Comparison of ENCODE assay signal across 19 cellular contexts in the genomic region with DNA sequence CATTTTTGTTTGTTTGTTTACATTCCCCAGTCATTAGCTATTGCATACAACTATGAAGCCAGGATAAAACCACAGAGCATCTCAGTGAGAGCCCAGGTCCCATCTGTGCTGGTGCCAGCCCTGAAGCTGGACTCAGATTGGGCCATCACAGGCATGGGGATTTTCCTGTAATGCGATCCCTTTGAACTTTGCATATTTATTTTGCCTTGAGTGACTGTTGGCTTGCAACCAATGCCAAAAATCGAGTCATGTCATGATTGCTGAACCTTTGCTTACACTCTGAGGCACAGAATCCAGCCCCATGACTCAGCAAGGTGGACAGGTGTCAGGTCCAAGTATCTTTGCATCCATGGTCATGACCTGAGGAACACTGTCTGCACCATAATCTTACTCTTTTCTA. TPM values are rescaled to one million over a fixed set of nuclear protein-coding genes. Genes with fewer than 3 reads are reported as not detected.
DNase-seq lines count a peak whose midpoint lies in the region; ATAC-seq and TF ChIP-seq lines count a peak whose summit lies in the region.
"Had no signal": no experiment of that assay in that cellular context is flagged by ENCODE, and none has a peak within 500 bp of the region (broad histone marks: within the 10 kb centered on the region; RNA-seq: fewer than 3 reads in every experiment).

No MANE protein-coding gene starts in this region.

- H3K4me1 ChIP-seq in mammary epithelial cell (ENCODE audit: insufficient read depth, low read length) (no peaks in the 10 kb centered on the region), right lobe of liver (no peaks in the 10 kb centered on the region), right atrium auricular region (no peaks in the 10 kb centered on the region)

- ATAC-seq in right lobe of liver (peak; percentile 93 to 99 (median 98)), HG02884 (IDR thresholded peaks at IDR 0.05; ENCODE audit: unreplicated experiment) (no peak)
- ATAC-seq: effector memory CD8-positive, alpha-beta T cell; left cardiac atrium; naive thymus-derived CD8-positive, alpha-beta T cell; right cardiac atrium had no signal

- WGBS in mammary epithelial cell (ENCODE audit: low coverage, missing lambda C conversion rate): 0% methylated on average over 2 of the region's 2 CpGs
- WGBS in right lobe of liver (ENCODE audit: insufficient coverage, low coverage, low lambda C conversion rate, missing lambda C conversion rate): 6% methylated on average over 2 of the region's 2 CpGs

- no peak overlapping the region for H3K27ac ChIP-seq in mammary epithelial cell (ENCODE audit: insufficient read depth, low read depth, low read length)
- H3K27ac ChIP-seq in right lobe of liver: peak overlapping the region in 1 of 3 donors; percentile 12
- H3K27ac ChIP-seq in right atrium auricular region: no peak overlapping the region

- in situ Hi-C loops in mammary epithelial cell (cut with MboI; ENCODE audit: low sequenced_read_pairs in 2 of 2): no loop called here

- H3K9me3 Mint-ChIP-seq in HFFc6: peaks cover 6% of the 10 kb centered on the region
- H3K9me3 Mint-ChIP-seq: effector memory CD8-positive, alpha-beta T cell had no signal

- H4K20me1 ChIP-seq in mammary epithelial cell (ENCODE audit: insufficient read depth, low read length): no peaks in the 10 kb centered on the region

- H3K27ac Mint-ChIP-seq in HFFc6: no peak overlapping the region

- no peak overlapping the region for H3K4me3 Mint-ChIP-seq in HFFc6
- H3K4me3 Mint-ChIP-seq: effector memory CD8-positive, alpha-beta T cell; naive thymus-derived CD8-positive, alpha-beta T cell had no signal

- CTCF ChIA-PET in mammary epithelial cell (lab: Charles Lee; ENCODE audit: low non-redundant PET): no interaction called here

- dilution Hi-C loops in mammary epithelial cell (cut with HindIII; ENCODE audit: low sequenced_read_pairs): no loop called here

- H3K4me3 ChIP-seq in mammary epithelial cell (replicated peaks in 1 of 3; ENCODE audit: insufficient read depth in 1 of 3, low read depth in 2 of 3, low read length in 3 of 3) (no peak overlapping the region), right lobe of liver (no peak overlapping the region), right atrium auricular region (no peak overlapping the region)

- peak; percentile 74 for DNase-seq in DMS153 (lab: John Stamatoyannopoulos, UW)
- DNase-seq in NCI-H1105 (lab: John Stamatoyannopoulos, UW): peak; percentile 34
- peak; percentile 79 for DNase-seq in mammary epithelial cell
- DNase-seq in right lobe of liver: peak; percentile 64 to 90 (median 82)
- no peak for DNase-seq in HFFc6
- DNase-seq in foreskin melanocyte: no peak
- DNase-seq in right atrium auricular region (ENCODE audit: low spot score): no peak
- DNase-seq: activated gamma-delta T cell treated with Interleukin-2 at 50 U/mL for 16 hours; effector memory CD8-positive, alpha-beta T cell; GDM1; head of caudate nucleus; left cardiac atrium; naive thymus-derived CD8-positive, alpha-beta T cell; NCI-H510A treated with DMSO at 0.1 percent for 48 hours; right cardiac atrium; stimulated activated naive CD4-positive, alpha-beta T cell treated with Interleukin-2 at 50 U/mL for 16 hours had no signal

- no peaks in the 10 kb centered on the region for H3K36me3 Mint-ChIP-seq in HFFc6 (ENCODE audit: low read depth)

- H3K79me2 ChIP-seq in mammary epithelial cell (ENCODE audit: insufficient read depth, low read length): no peaks in the 10 kb centered on the region

- H3K36me3 ChIP-seq in mammary epithelial cell (ENCODE audit: insufficient read depth, low read length) (no peaks in the 10 kb centered on the region), right lobe of liver (no peaks in the 10 kb centered on the region), right atrium auricular region (no peaks in the 10 kb centered on the region)

- H3K9ac ChIP-seq in mammary epithelial cell (ENCODE audit: insufficient read depth, low read length): no peak overlapping the region

- no TSS peak for BruUV-seq in mammary epithelial cell (replicated peaks; lab: Mats Ljungman, UMichigan)

- H3K27me3 ChIP-seq in mammary epithelial cell (ENCODE audit: insufficient read depth, low read length) (no peaks in the 10 kb centered on the region), right lobe of liver (no peaks in the 10 kb centered on the region), right atrium auricular region (no peaks in the 10 kb centered on the region)

- no peaks in the 10 kb centered on the region for H3K4me1 Mint-ChIP-seq in HFFc6 (ENCODE audit: low read depth)

- H2AFZ ChIP-seq in mammary epithelial cell (ENCODE audit: low read depth, low read length): no peak overlapping the region

- TF ChIP-seq POLR2A in right lobe of liver (IDR thresholded peaks at IDR 0.05): no peak

- no peaks in the 10 kb centered on the region; the same call in 1 of the 2 replicates for H3K27me3 Mint-ChIP-seq in HFFc6 (ENCODE audit: insufficient read depth)
- H3K27me3 Mint-ChIP-seq: effector memory CD8-positive, alpha-beta T cell; naive thymus-derived CD8-positive, alpha-beta T cell had no signal

- no peak overlapping the region for H3K4me2 ChIP-seq in mammary epithelial cell (ENCODE audit: insufficient read depth, low read depth, low read length)

- H3K9me3 ChIP-seq in mammary epithelial cell (replicated peaks; ENCODE audit: insufficient read depth, low read length): no peaks in the 10 kb centered on the region
- no peaks in the 10 kb centered on the region for H3K9me3 ChIP-seq in right lobe of liver
- H3K9me3 ChIP-seq in right atrium auricular region: no peaks in the 10 kb centered on the region

- intact Hi-C loops in mammary epithelial cell (cut with micrococcal nuclease) (no loop called here), right lobe of liver (cut with DNase I) (no loop called here)

- TF ChIP-seq CTCF in mammary epithelial cell (conservative IDR thresholded peaks at IDR 0.05 in 1 of 2, IDR thresholded peaks at IDR 0.05 in 1 of 2; ENCODE audit: extremely low read depth in 1 of 2, insufficient read depth in 1 of 2, low read depth in 1 of 2, low read length in 2 of 2): no peak
- TF ChIP-seq CTCF in right lobe of liver (IDR thresholded peaks at IDR 0.05): no peak
- no peak for TF ChIP-seq CTCF in HFFc6 (IDR thresholded peaks at IDR 0.05)
- no peak for TF ChIP-seq CTCF in right atrium auricular region (IDR thresholded peaks at IDR 0.05)

RNA-seq across cellular contexts. Expression of a gene that starts 46.2 kb away (rescaled TPM):
- total RNA-seq in mammary epithelial cell (not detected), right lobe of liver (not detected), right atrium auricular region (not detected)
- not detected for polyA plus RNA-seq in mammary epithelial cell
- not detected for polyA minus RNA-seq in mammary epithelial cell
- not detected for total RNA-seq in HFFc6 (2021; fragmentation: NEBNext Ultra II Directional; extraction: Animal tissue kit (Norgen Biotek cat#: 25700))
- total RNA-seq: activated CD8-positive, alpha-beta memory T cell treated with anti-CD3 and anti-CD28 coated beads for 36 hours; left cardiac atrium; naive thymus-derived CD8-positive, alpha-beta T cell; right cardiac atrium had no signal
- polyA plus RNA-seq: BJ; naive thymus-derived CD8-positive, alpha-beta T cell; right cardiac atrium had no signal

Comparison
In these comparisons a context has a peak if more than half of its experiments do, and no peak if none do; other contexts are left out.
1. DNase-seq: peak in DMS153 (single experiment), NCI-H1105 (single experiment), mammary epithelial cell (single experiment) and right lobe of liver (3 of 3); none in HFFc6 (single experiment), foreskin melanocyte (single experiment) and right atrium auricular region (single experiment).